Comparison of ENCODE assay signal across 8 cellular contexts in genomic region chr2:47173986-47174730, GRCh38. TPM values are rescaled to one million over a fixed set of nuclear protein-coding genes. Genes with fewer than 3 reads are reported as not detected.
A peak's percentile ranks its signal among the peaks of the same experiment; 100 is the strongest.
DNase-seq lines count a peak whose midpoint lies in the region; ATAC-seq and TF ChIP-seq lines count a peak whose summit lies in the region.

No MANE protein-coding gene starts in this region.

- peaks cover 52% of the 10 kb centered on the region for H3K4me1 ChIP-seq in GM23248 (ENCODE audit: insufficient read depth)

- H2AFZ ChIP-seq in GM23248 = no peak overlapping the region

- H3F3A ChIP-seq in GM23248 (ENCODE audit: insufficient read depth) = peaks cover 60% of the 10 kb centered on the region

- H3K9ac ChIP-seq in GM23248 = peak overlapping the region; percentile 99

- in situ Hi-C loops in GM23248 (cut with MboI) = no loop called here
- in situ Hi-C loops in KBM-7 (cut with MboI; ENCODE audit: low pct_unique_long_range_greater_than_20kb, low sequenced_read_pairs) = no loop called here

- H3K27me3 ChIP-seq in GM23248 (replicated peaks; ENCODE audit: insufficient read depth) = no peaks in the 10 kb centered on the region

- H3K36me3 ChIP-seq in GM23248 (ENCODE audit: low read depth) = peaks cover 23% of the 10 kb centered on the region; the same call in 1 of the 2 replicates

- peak overlapping the region; percentile 85 for H3K4me2 ChIP-seq in GM23248 (ENCODE audit: unreplicated experiment)

- H3K79me2 ChIP-seq in GM23248 (ENCODE audit: insufficient read depth) = peaks cover 76% of the 10 kb centered on the region

- ATAC-seq in SK-N-SH treated with all-trans-retinoic acid at 6 μM for 48 hours = no peak
- no peak for ATAC-seq in HG02610 (IDR thresholded peaks at IDR 0.05; ENCODE audit: unreplicated experiment)

- 1 to 2% methylated on average over 9 of the region's 9 CpGs for WGBS in GM23248 (ENCODE audit: low coverage in 1 of 2, low lambda C conversion rate in 2 of 2, missing lambda C conversion rate in 2 of 2), 2 experiments

- DNase-seq in GM23248 (peak; percentile 62), fibroblast of peridontal ligament (ENCODE audit: extremely low read depth) (peak; percentile 34), skeletal muscle cell (ENCODE audit: low read depth) (no peak), NCI-H1436 (lab: John Stamatoyannopoulos, UW) (no peak), KBM-7 (no peak), GM03348 (ENCODE audit: low spot score) (no peak)

- peaks cover 42% of the 10 kb centered on the region for H4K20me1 ChIP-seq in GM23248 (ENCODE audit: insufficient read depth)

- no peaks in the 10 kb centered on the region for H3K9me3 ChIP-seq in GM23248 (ENCODE audit: low read depth)

- H3K4me3 ChIP-seq in GM23248 = peak overlapping the region; percentile 97
- H3K4me3 ChIP-seq in skeletal muscle cell (ENCODE audit: low read depth, low read length) = peak overlapping the region; percentile 100

- peak overlapping the region; percentile 99 for H3K27ac ChIP-seq in GM23248

- no peaks in the 10 kb centered on the region for H3K9me2 ChIP-seq in GM23248 (ENCODE audit: insufficient read depth)

TF ChIP-seq in SK-N-SH treated with all-trans-retinoic acid at 6 μM for 48 hours, 23 proteins besides CTCF, POLR2A, EP300 and RAD21:
- 0 out of 2 replicates have a peak, but pooled peaks have one; percentile 20 for TF ChIP-seq GLIS3 (CRISPR knock-in tag; IDR thresholded peaks at IDR 0.05)
- 0 out of 2 replicates have a peak, but pooled peaks have one; percentile 45 for TF ChIP-seq CREB5 (CRISPR knock-in tag; IDR thresholded peaks at IDR 0.05; ENCODE audit: low read depth)
- no peak for TF ChIP-seq ZFP3 (CRISPR knock-in tag; IDR thresholded peaks at IDR 0.05)
- no peak for TF ChIP-seq ZC3H10 (CRISPR knock-in tag; IDR thresholded peaks at IDR 0.05)

RNA-seq across cellular contexts. Expression of gene CALM2, which starts 2.2 kb away (rescaled TPM):
- 1,056 and 1,083 TPM in 2 replicates for total RNA-seq in GM23248 (2014; rRNA removed; shearing (Covaris generic))
- 2,147 and 2,171 TPM in 2 replicates for polyA plus RNA-seq in GM23248 (2016; fragmentation: Nextera tagmentation; extraction: Ambion mirVana)

RNA-seq across cellular contexts. Expression of gene STPG4, which starts 19.1 kb away (rescaled TPM):
- not detected in 2 replicates for total RNA-seq in GM23248 (2014; rRNA removed; shearing (Covaris generic))
- not detected in 2 replicates for polyA plus RNA-seq in GM23248 (2016; fragmentation: Nextera tagmentation; extraction: Ambion mirVana)

Comparison
In these comparisons a context has a peak if more than half of its experiments do, and no peak if none do; other contexts are left out.
1. DNase-seq: peak in GM23248 (single experiment) and fibroblast of peridontal ligament (single experiment); none in skeletal muscle cell (single experiment), NCI-H1436 (single experiment), KBM-7 (single experiment) and GM03348 (single experiment).